ENCODE assay signal across 8 cellular contexts in genomic region chr2:189179607-189179979, GRCh38. TPM values are rescaled to one million over a fixed set of nuclear protein-coding genes. Genes with fewer than 3 reads are reported as not detected.
DNase-seq lines count a peak whose midpoint lies in the region; ATAC-seq lines count a peak whose summit lies in the region.

Gene COL5A2 (minus strand): TSS chr2:189179761. CDS start chr2:189179604, 157 bp downstream.

- H3K27ac ChIP-seq in esophagus (ENCODE audit: low read depth in 2 of 2, low read length in 1 of 2) (peak within 1 kb of the TSS; percentile 49 to 56), mucosa of rectum (ENCODE audit: low read depth in 2 of 2, low read length in 2 of 2) (peak within 1 kb of the TSS; percentile 57 to 75)

- peak within 1 kb of the TSS; percentile 34 to 60 for H3K9ac ChIP-seq in mucosa of rectum (ENCODE audit: low read depth in 1 of 2, low read length in 2 of 2)

- DNase-seq in AG08395 (ENCODE audit: low spot score) (peak; percentile 78), OCI-M1 (lab: John Stamatoyannopoulos, UW) (peak; percentile 11), NOMO-1 (lab: John Stamatoyannopoulos, UW; ENCODE audit: unreplicated experiment in 2 of 2) (no peak), SKM-1 (lab: John Stamatoyannopoulos, UW; ENCODE audit: unreplicated experiment) (no peak)

- WGBS in esophagus, 2 donors: 6 to 7% methylated on average over 5 of the region's 5 CpGs

- H3K36me3 ChIP-seq in esophagus (ENCODE audit: control insufficient read depth in 2 of 2, insufficient read depth in 2 of 2, low read length in 1 of 2) (no peaks in the 10 kb centered on the region), mucosa of rectum (ENCODE audit: control insufficient read depth in 2 of 2, insufficient read depth in 2 of 2, low read length in 2 of 2) (no peaks in the 10 kb centered on the region)

- peak within 1 kb of the TSS; percentile 19 to 62 for H3K4me3 ChIP-seq in esophagus (ENCODE audit: low read depth in 1 of 2, low read length in 2 of 2)
- peak within 1 kb of the TSS; percentile 62 to 80 for H3K4me3 ChIP-seq in mucosa of rectum (ENCODE audit: low read length in 2 of 2)

- H3K27me3 ChIP-seq in esophagus (ENCODE audit: control insufficient read depth in 1 of 2, insufficient read depth in 2 of 2, low read length in 2 of 2) (no peaks in the 10 kb centered on the region), mucosa of rectum (ENCODE audit: control insufficient read depth in 2 of 2, insufficient read depth in 2 of 2, low read length in 2 of 2) (no peaks in the 10 kb centered on the region)

- ATAC-seq in HG02970 (IDR thresholded peaks at IDR 0.05; ENCODE audit: low FRiP score, unreplicated experiment) (no peak), HG03108 (IDR thresholded peaks at IDR 0.05; ENCODE audit: unreplicated experiment) (no peak)

- no peaks in the 10 kb centered on the region for H3K4me1 ChIP-seq in esophagus (ENCODE audit: control insufficient read depth in 2 of 2, insufficient read depth in 2 of 2, low read length in 1 of 2)
- no peaks in the 10 kb centered on the region for H3K4me1 ChIP-seq in mucosa of rectum (ENCODE audit: control insufficient read depth in 2 of 2, insufficient read depth in 2 of 2, low read length in 2 of 2)

- H3K9me3 ChIP-seq in esophagus (ENCODE audit: control insufficient read depth in 2 of 2, insufficient read depth in 1 of 2, low read depth in 1 of 2, low read length in 1 of 2) (no peaks in the 10 kb centered on the region), mucosa of rectum (ENCODE audit: control insufficient read depth in 2 of 2, low read length in 2 of 2) (no peaks in the 10 kb centered on the region)

RNA-seq across cellular contexts. Expression of gene COL5A2, which starts in this region (rescaled TPM):
- 1 to 10 TPM; 5.5 to 6.7 TPM for polyA plus RNA-seq in esophagus

Comparison
In these comparisons a context has a peak if more than half of its experiments do, and no peak if none do; other contexts are left out.
1. DNase-seq: peak in AG08395 (single experiment) and OCI-M1 (single experiment); none in NOMO-1 (0 of 2) and SKM-1 (single experiment).